Comparison of ENCODE assay signal across 9 cellular contexts in the genomic region with DNA sequence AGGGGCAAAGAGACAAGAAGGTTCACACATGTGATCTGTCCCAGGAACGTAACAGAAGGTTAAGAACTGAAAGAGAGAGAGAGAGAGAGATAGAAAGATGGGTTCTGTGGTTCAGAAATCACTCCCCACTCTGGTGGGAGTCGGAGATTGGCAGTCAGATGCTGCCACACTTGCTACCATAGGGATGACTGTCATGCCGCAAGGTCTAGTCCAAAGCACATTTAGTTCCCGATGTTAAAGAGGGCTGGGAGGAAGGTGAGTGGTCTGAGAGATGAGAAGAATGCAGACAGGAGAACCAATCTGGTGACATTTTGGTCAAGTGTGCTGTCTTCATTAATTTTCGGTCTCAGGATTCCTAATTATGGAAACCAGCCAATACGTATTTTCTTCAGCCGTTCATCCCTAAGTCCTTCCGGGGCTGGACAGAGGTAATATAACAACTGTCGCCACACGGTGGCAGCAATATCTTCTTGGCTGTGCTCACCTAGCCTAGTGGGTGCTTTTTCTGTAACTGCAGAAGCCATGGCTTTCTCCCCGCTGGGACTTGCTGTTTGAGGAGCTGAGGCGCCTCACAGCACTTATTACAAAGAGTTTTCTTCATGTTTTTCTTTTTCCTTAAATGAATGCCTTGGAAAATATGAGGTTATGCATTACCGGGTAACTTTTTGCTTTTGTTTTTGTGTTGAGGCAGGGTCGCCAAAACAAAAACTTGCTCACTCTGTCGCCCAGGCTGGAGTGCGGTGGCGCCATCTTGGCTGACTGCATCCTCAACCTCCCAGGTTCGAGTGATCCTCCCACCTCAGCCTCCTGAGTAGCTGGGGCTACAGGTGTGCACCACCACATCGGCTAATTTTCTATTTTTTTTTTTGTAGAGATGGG.
DNase-seq lines count a peak whose midpoint lies in the region; ATAC-seq and TF ChIP-seq lines count a peak whose summit lies in the region.
"Had no signal": no experiment of that assay in that cellular context is flagged by ENCODE, and none has a peak within 500 bp of the region (broad histone marks: within the 10 kb centered on the region; RNA-seq: fewer than 3 reads in every experiment).

No MANE protein-coding gene starts in this region.

- peak; percentile 15 for DNase-seq in DMS79 treated with DMSO at 0.1 percent for 48 hours (lab: John Stamatoyannopoulos, UW)
- no peak for DNase-seq in DMS79 (lab: John Stamatoyannopoulos, UW)
- DNase-seq in NCI-H1930 (lab: John Stamatoyannopoulos, UW): peak; percentile 80 to 89
- DNase-seq in T-helper 2 cell treated with Interferon-gamma antibody and Interleukin-4, amounts not matched to agents 5 μg/mL and 100 μg/mL, for 36 hours (ENCODE audit: low spot score): peak; percentile 44
- peak; percentile 54 for DNase-seq in astrocyte of the cerebellum (ENCODE audit: low read depth)
- DNase-seq in hypothalamus (lab: John Stamatoyannopoulos, UW): peak in 33 of 51 donors; percentile 1 to 64 (median 26)
- DNase-seq in stimulated activated CD4-positive, alpha-beta T cell treated with anti-CD3 and anti-CD28 coated beads, Interleukin-12 subunit alpha, Interleukin-12 subunit beta, amount 100 ng/mL, for 48 hours (ENCODE audit: low read depth in 2 of 3, low spot score in 1 of 3): peak; percentile 40 to 60 (median 54)

- H3K27ac Mint-ChIP-seq in T-helper 2 cell treated with Interferon-gamma antibody and Interleukin-4, amounts not matched to agents 5 μg/mL and 100 μg/mL, for 36 hours: no peak overlapping the region

- ATAC-seq in HG02870 (IDR thresholded peaks at IDR 0.05; ENCODE audit: unreplicated experiment): peak; percentile 88

- H3K27me3 Mint-ChIP-seq in T-helper 2 cell treated with Interferon-gamma antibody and Interleukin-4, amounts not matched to agents 5 μg/mL and 100 μg/mL, for 36 hours (ENCODE audit: low read depth): peaks cover 42% of the 10 kb centered on the region

- H3K4me1 Mint-ChIP-seq in T-helper 2 cell treated with Interferon-gamma antibody and Interleukin-4, amounts not matched to agents 5 μg/mL and 100 μg/mL, for 36 hours (ENCODE audit: low read depth): peaks cover 4% of the 10 kb centered on the region

- in situ Hi-C loops in astrocyte of the cerebellum (cut with HindIII; ENCODE audit: low sequenced_read_pairs): no loop called here

- no peaks in the 10 kb centered on the region for H3K36me3 Mint-ChIP-seq in T-helper 2 cell treated with Interferon-gamma antibody and Interleukin-4, amounts not matched to agents 5 μg/mL and 100 μg/mL, for 36 hours (ENCODE audit: low read depth)

- TF ChIP-seq CTCF in astrocyte of the cerebellum (IDR thresholded peaks at IDR 0.05; ENCODE audit: low read depth, low read length, missing control alignments): peak; percentile 69

- H3K4me3 ChIP-seq in astrocyte of the cerebellum (ENCODE audit: low read depth, low read length): no peak overlapping the region
- H3K4me3 ChIP-seq: BLaER1 had no signal

- no peak overlapping the region for H3K4me3 Mint-ChIP-seq in T-helper 2 cell treated with Interferon-gamma antibody and Interleukin-4, amounts not matched to agents 5 μg/mL and 100 μg/mL, for 36 hours

- H3K9me3 Mint-ChIP-seq in T-helper 2 cell treated with Interferon-gamma antibody and Interleukin-4, amounts not matched to agents 5 μg/mL and 100 μg/mL, for 36 hours: no peaks in the 10 kb centered on the region
